ENCODE assay signal across 19 cellular contexts in genomic region chr1:156513189-156513588, GRCh38. TPM values are rescaled to one million over a fixed set of nuclear protein-coding genes. Genes with fewer than 3 reads are reported as not detected.
"Had no signal": no experiment of that assay in that cellular context is flagged by ENCODE, and none has a peak within 500 bp of the region (broad histone marks: within the 10 kb centered on the region; RNA-seq: fewer than 3 reads in every experiment).

No MANE protein-coding gene starts in this region.

- H3K4me1 ChIP-seq: parathyroid adenoma, right lobe of liver had no signal

- H3K27me3 ChIP-seq: heart left ventricle, right lobe of liver, tibial artery had no signal

- H3K36me3 Mint-ChIP-seq: activated CD4-positive, alpha-beta memory T cell treated with anti-CD3 and anti-CD28 coated beads for 36 hours; memory B cell had no signal

- H3K9me3 ChIP-seq: heart left ventricle, right lobe of liver, tibial artery had no signal

- H3K9me3 Mint-ChIP-seq: dendritic cell treated with granulocyte-macrophage colony-stimulating factor and Interleukin-4, amounts not matched to agents 40 ng/mL and 50 ng/mL, for 4 days; memory B cell had no signal

- H3K27me3 Mint-ChIP-seq: dendritic cell treated with granulocyte-macrophage colony-stimulating factor and Interleukin-4, amounts not matched to agents 40 ng/mL and 50 ng/mL, for 4 days; memory B cell had no signal

- H3K4me3 Mint-ChIP-seq: activated CD4-positive, alpha-beta memory T cell treated with anti-CD3 and anti-CD28 coated beads for 36 hours; dendritic cell treated with granulocyte-macrophage colony-stimulating factor and Interleukin-4, amounts not matched to agents 40 ng/mL and 50 ng/mL, for 4 days; memory B cell had no signal

- ATAC-seq: heart left ventricle, left cardiac atrium, right lobe of liver had no signal

- H3K36me3 ChIP-seq: heart left ventricle, right lobe of liver, tibial artery had no signal

- H3K4me3 ChIP-seq: heart left ventricle, right lobe of liver, smooth muscle cell, tibial artery had no signal

- H3K27ac ChIP-seq: parathyroid adenoma, right lobe of liver had no signal

- DNase-seq: activated CD4-positive, alpha-beta memory T cell treated with anti-CD3 and anti-CD28 coated beads for 36 hours; activated CD4-positive, alpha-beta T cell treated with anti-CD3 and anti-CD28 coated beads for 48 hours; activated naive CD4-positive, alpha-beta T cell treated with Interleukin-2 at 50 U/mL for 16 hours; activated T-cell treated with anti-CD3 and anti-CD28 coated beads, Interleukin-2, amount 50 U/mL, for 48 hours; effector CD4-positive, alpha-beta T cell; erythroblast; heart left ventricle; islet precursor cell; left cardiac atrium; nucleus accumbens; right lobe of liver; stimulated activated CD4-positive, alpha-beta T cell treated with anti-CD3 and anti-CD28 coated beads, Interleukin-15, amount 100 ng/mL, for 24 hours; stimulated activated naive CD4-positive, alpha-beta T cell; tibial artery had no signal

- H3K27ac Mint-ChIP-seq: dendritic cell treated with granulocyte-macrophage colony-stimulating factor and Interleukin-4, amounts not matched to agents 40 ng/mL and 50 ng/mL, for 4 days; memory B cell had no signal

RNA-seq across cellular contexts. Expression of gene IQGAP3, which starts 59.2 kb away (rescaled TPM):
- polyA plus RNA-seq: neural cell had no signal
